Comparison of ENCODE assay signal across 9 cellular contexts in the genomic region with DNA sequence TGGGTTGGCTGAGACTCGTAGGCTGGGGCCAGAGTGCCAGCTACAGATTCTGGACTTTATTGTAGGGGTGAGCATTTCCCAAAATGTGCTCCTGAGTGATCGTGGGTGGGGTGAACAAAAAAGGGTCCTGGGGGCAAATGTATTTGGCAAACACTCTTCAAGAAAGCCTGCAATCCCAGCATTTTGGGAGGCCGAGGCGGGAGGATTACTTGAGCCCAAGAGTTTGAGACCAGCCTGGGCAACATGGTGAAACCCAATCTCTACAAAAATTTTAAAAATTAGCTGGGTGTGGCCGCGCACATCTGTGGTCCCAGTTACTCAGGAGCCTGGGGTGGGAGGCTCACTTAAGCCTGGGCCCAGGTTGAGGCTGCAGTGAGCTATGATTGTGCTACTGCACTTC. TPM values are rescaled to one million over a fixed set of nuclear protein-coding genes. Genes with fewer than 3 reads are reported as not detected.
DNase-seq lines count a peak whose midpoint lies in the region; ATAC-seq and TF ChIP-seq lines count a peak whose summit lies in the region.
"Had no signal": no experiment of that assay in that cellular context is flagged by ENCODE, and none has a peak within 500 bp of the region (broad histone marks: within the 10 kb centered on the region; RNA-seq: fewer than 3 reads in every experiment).

No MANE protein-coding gene starts in this region.

- TF ChIP-seq CTCF in Caco-2 (IDR thresholded peaks at IDR 0.05; ENCODE audit: insufficient read depth in 1 of 2, low read depth in 1 of 2, low read length in 1 of 2, severe bottlenecking in 1 of 2, unreplicated experiment in 1 of 2) (no peak), VCaP (conservative IDR thresholded peaks at IDR 0.05) (no peak)

- H3K4me1 ChIP-seq in Caco-2, result peaks cover 12% of the 10 kb centered on the region
- H3K4me1 ChIP-seq in iPS-20b (ENCODE audit: insufficient read depth, low read length), result peaks cover 8% of the 10 kb centered on the region; the same call in 1 of the 2 replicates
- peaks cover 24 to 29% (median 28%) of the 10 kb centered on the region in 3 donors for H3K4me1 ChIP-seq in skeletal muscle tissue (ENCODE audit: control insufficient read depth in 3 of 3, insufficient read depth in 3 of 3, low read length in 3 of 3)

- H3K9me3 ChIP-seq in Caco-2, result no peaks in the 10 kb centered on the region
- H3K9me3 ChIP-seq in iPS-20b (ENCODE audit: insufficient read depth, low read depth, low read length), result no peaks in the 10 kb centered on the region
- H3K9me3 ChIP-seq in skeletal muscle tissue (ENCODE audit: control insufficient read depth in 3 of 3, low read length in 3 of 3), result no peaks in the 10 kb centered on the region

- intact Hi-C loops in Caco-2 (cut with micrococcal nuclease; ENCODE audit: unreplicated experiment), result no loop called here

- H3K36me3 Mint-ChIP-seq in Caco-2 (ENCODE audit: insufficient read depth, unreplicated experiment), result no peaks in the 10 kb centered on the region

- H3K36me3 ChIP-seq in Caco-2 (ENCODE audit: control insufficient read depth, insufficient read depth, low read length), result no peaks in the 10 kb centered on the region
- H3K36me3 ChIP-seq in iPS-20b (ENCODE audit: insufficient read depth, low read depth, low read length), result no peaks in the 10 kb centered on the region
- no peaks in the 10 kb centered on the region for H3K36me3 ChIP-seq in skeletal muscle tissue (ENCODE audit: control insufficient read depth in 3 of 3, insufficient read depth in 3 of 3, low read length in 3 of 3)

- H3K27me3 ChIP-seq in Caco-2 (replicated peaks; ENCODE audit: control insufficient read depth, insufficient read depth, low read length) (no peaks in the 10 kb centered on the region), iPS-20b (ENCODE audit: insufficient read depth, low read length) (no peaks in the 10 kb centered on the region), skeletal muscle tissue (ENCODE audit: control insufficient read depth in 3 of 3, insufficient read depth in 3 of 3, low read length in 3 of 3) (no peaks in the 10 kb centered on the region)

- ATAC-seq in stimulated activated naive CD8-positive, alpha-beta T cell treated with anti-CD3 and anti-CD28 coated beads, Interleukin-15, amount 100 ng/mL, for 72 hours, result no peak

- H3K27ac Mint-ChIP-seq in Caco-2 (ENCODE audit: unreplicated experiment), result peak overlapping the region; percentile 36
- no peak overlapping the region for H3K27ac Mint-ChIP-seq in stimulated activated naive CD8-positive, alpha-beta T cell treated with anti-CD3 and anti-CD28 coated beads, Interleukin-15, amount 100 ng/mL, for 72 hours

- H3K27me3 Mint-ChIP-seq in Caco-2 (ENCODE audit: insufficient read depth, unreplicated experiment), result no peaks in the 10 kb centered on the region
- H3K27me3 Mint-ChIP-seq in stimulated activated naive CD8-positive, alpha-beta T cell treated with anti-CD3 and anti-CD28 coated beads, Interleukin-15, amount 100 ng/mL, for 72 hours, result no peaks in the 10 kb centered on the region

- POLR2A ChIA-PET in Caco-2 (lab: Charles Lee), result no interaction called here

- H3K27ac ChIP-seq in VCaP, result peak overlapping the region; percentile 93
- peak overlapping the region; percentile 9 for H3K27ac ChIP-seq in iPS-20b (ENCODE audit: low read length)
- peak overlapping the region; percentile 99 for H3K27ac ChIP-seq in skeletal muscle tissue (ENCODE audit: low read depth, low read length)

- H3K4me3 Mint-ChIP-seq in Caco-2 (ENCODE audit: unreplicated experiment), result no peak overlapping the region
- H3K4me3 Mint-ChIP-seq in stimulated activated naive CD8-positive, alpha-beta T cell treated with anti-CD3 and anti-CD28 coated beads, Interleukin-15, amount 100 ng/mL, for 72 hours, result no peak overlapping the region

- H3K4me1 Mint-ChIP-seq in Caco-2 (ENCODE audit: low read depth, unreplicated experiment), result peaks cover 7% of the 10 kb centered on the region
- peaks cover 28% of the 10 kb centered on the region for H3K4me1 Mint-ChIP-seq in stimulated activated naive CD8-positive, alpha-beta T cell treated with anti-CD3 and anti-CD28 coated beads, Interleukin-15, amount 100 ng/mL, for 72 hours

- no TSS peak for BruUV-seq in Caco-2 (replicated peaks; lab: Mats Ljungman, UMichigan)

- H3K9me3 Mint-ChIP-seq in Caco-2 (ENCODE audit: unreplicated experiment), result peaks cover 9% of the 10 kb centered on the region
- peaks cover 5 to 9% of the 10 kb centered on the region in 2 donors for H3K9me3 Mint-ChIP-seq in stimulated activated naive CD8-positive, alpha-beta T cell treated with anti-CD3 and anti-CD28 coated beads, Interleukin-15, amount 100 ng/mL, for 72 hours

- H3K4me3 ChIP-seq in Caco-2 (ENCODE audit: low read depth, low read length) (no peak overlapping the region), iPS-20b (ENCODE audit: low read length) (peak overlapping the region; percentile 84), skeletal muscle tissue (ENCODE audit: low read length in 3 of 3) (peak overlapping the region; percentile 77 to 83 (median 78))

- CTCF ChIA-PET in Caco-2 (lab: Charles Lee), result no interaction called here

- DNase-seq in Caco-2 (no peak), NCI-H146 treated with DMSO at 0.1 percent for 48 hours (lab: John Stamatoyannopoulos, UW; ENCODE audit: unreplicated experiment) (no peak), H4 (ENCODE audit: low spot score) (no peak)
- DNase-seq in stimulated activated naive CD8-positive, alpha-beta T cell treated with anti-CD3 and anti-CD28 coated beads, Interleukin-15, amount 100 ng/mL, for 72 hours, result no peak
- no peak for DNase-seq in activated CD8-positive, alpha-beta memory T cell treated with anti-CD3 and anti-CD28 coated beads, Interleukin-2, amount 50 U/mL, for 4 hours
- DNase-seq: activated CD4-positive, alpha-beta T cell treated with anti-CD3 and anti-CD28 coated beads, Interleukin-2, amount 50 U/mL, for 4 hours had no signal

- H3K9ac ChIP-seq in iPS-20b (ENCODE audit: low read depth, low read length) (peak overlapping the region; percentile 93; the same call in 1 of the 2 replicates), skeletal muscle tissue (ENCODE audit: low read depth in 1 of 3, low read length in 3 of 3) (peak overlapping the region; percentile 89 to 96 (median 92))

RNA-seq across cellular contexts. Expression of a gene that starts 55.5 kb away (rescaled TPM):
- total RNA-seq in Caco-2 (2022) (49.8 and 53.2 TPM in 2 replicates), skeletal muscle tissue (37.1 TPM)
- 83.0 and 87.8 TPM in 2 replicates for total RNA-seq in H4 (2014; rRNA removed; shearing (Covaris generic))

RNA-seq across cellular contexts. Expression of a gene that starts 58.2 kb away (rescaled TPM):
- total RNA-seq in Caco-2 (2022) (65.3 and 67.6 TPM in 2 replicates), skeletal muscle tissue (1.6 TPM)
- total RNA-seq in H4 (2014; rRNA removed; shearing (Covaris generic)), result 17.9 and 18.1 TPM in 2 replicates

Comparison
In these comparisons a context has a peak if more than half of its experiments do, and no peak if none do; other contexts are left out.
1. H3K27ac ChIP-seq: peak in every context shown above with its lines; median percentile 99 in skeletal muscle tissue; 93 in VCaP; 9 in iPS-20b.